1 cellular context compared by ENCODE assay signal in genomic region chrX:102971536-102971935, GRCh38. TPM values are rescaled to one million over a fixed set of nuclear protein-coding genes. Genes with fewer than 3 reads are reported as not detected.
"Had no signal": no experiment of that assay in that cellular context is flagged by ENCODE, and none has a peak within 500 bp of the region (broad histone marks: within the 10 kb centered on the region; RNA-seq: fewer than 3 reads in every experiment).

No MANE protein-coding gene starts in this region.

RNA-seq across cellular contexts. Expression of gene RAB40AL, which starts 34.5 kb away (rescaled TPM):
- total RNA-seq: ascending aorta had no signal
